Comparison of ENCODE assay signal across 1 cellular context in genomic region chr11:57345555-57346151, GRCh38.
TF ChIP-seq lines count a peak whose summit lies in the region.

No MANE protein-coding gene starts in this region.

TF ChIP-seq in HepG2, 621 proteins besides CTCF, POLR2A, EP300 and RAD21 (continued from another document):
- TF ChIP-seq, protein P1, sequence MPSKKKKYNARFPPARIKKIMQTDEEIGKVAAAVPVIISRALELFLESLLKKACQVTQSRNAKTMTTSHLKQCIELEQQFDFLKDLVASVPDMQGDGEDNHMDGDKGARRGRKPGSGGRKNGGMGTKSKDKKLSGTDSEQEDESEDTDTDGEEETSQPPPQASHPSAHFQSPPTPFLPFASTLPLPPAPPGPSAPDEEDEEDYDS (CRISPR knock-in tag; IDR thresholded peaks at IDR 0.05): no peak
- TF ChIP-seq ZNF782 (CRISPR knock-in tag; IDR thresholded peaks at IDR 0.05; ENCODE audit: borderline replicate concordance) (no peak), HNRNPK (IDR thresholded peaks at IDR 0.05; ENCODE audit: low read depth, low read length, poor library complexity, severe bottlenecking) (no peak), ZNF274 (CRISPR knock-in tag; IDR thresholded peaks at IDR 0.05) (no peak), MXI1 (IDR thresholded peaks at IDR 0.05; ENCODE audit: borderline replicate concordance, low read depth, low read length) (0 out of 3 replicates have a peak, but pooled peaks have one; percentile 18), ZFYVE20 (CRISPR knock-in tag; IDR thresholded peaks at IDR 0.05; ENCODE audit: borderline replicate concordance, low read depth) (no peak), ZNF12 (CRISPR knock-in tag; IDR thresholded peaks at IDR 0.05) (no peak), EEA1 (CRISPR knock-in tag; IDR thresholded peaks at IDR 0.05; ENCODE audit: borderline replicate concordance) (no peak), TCF12 (IDR thresholded peaks at IDR 0.05) (no peak), TCF12 (CRISPR knock-in tag; IDR thresholded peaks at IDR 0.05) (no peak), HES4 (CRISPR knock-in tag; IDR thresholded peaks at IDR 0.05; ENCODE audit: borderline replicate concordance) (no peak), ZNF615 (CRISPR knock-in tag; IDR thresholded peaks at IDR 0.05; ENCODE audit: borderline replicate concordance) (no peak), NCOA2 (CRISPR knock-in tag; IDR thresholded peaks at IDR 0.05) (no peak), TBX3 (IDR thresholded peaks at IDR 0.05; ENCODE audit: borderline replicate concordance) (no peak), YY1 (IDR thresholded peaks at IDR 0.05; ENCODE audit: insufficient read depth, insufficient replicate concordance, low read depth, low read length) (no peak), RNF2 (conservative IDR thresholded peaks at IDR 0.05; ENCODE audit: low read depth) (no peak), TEAD3 (CRISPR knock-in tag; optimal IDR thresholded peaks at IDR 0.05; ENCODE audit: borderline replicate concordance) (peak; percentile 26), NCOR1 (IDR thresholded peaks at IDR 0.05; ENCODE audit: borderline replicate concordance, low read length) (no peak), EHMT2 (IDR thresholded peaks at IDR 0.05; ENCODE audit: borderline replicate concordance, low read depth, low read length) (no peak), NR0B2 (CRISPR knock-in tag; IDR thresholded peaks at IDR 0.05) (no peak), ZNF768 (CRISPR knock-in tag; IDR thresholded peaks at IDR 0.05) (no peak), ZNF264 (CRISPR knock-in tag; IDR thresholded peaks at IDR 0.05) (no peak), ZBTB20 (CRISPR knock-in tag; IDR thresholded peaks at IDR 0.05; ENCODE audit: borderline replicate concordance, low read depth) (no peak), KDM6A (CRISPR knock-in tag; IDR thresholded peaks at IDR 0.05; ENCODE audit: low read depth) (no peak), THAP11 (CRISPR knock-in tag; IDR thresholded peaks at IDR 0.05) (peak; percentile 30; the same call in 1 of the 2 replicates), ZNF761 (CRISPR knock-in tag; conservative IDR thresholded peaks at IDR 0.05) (no peak), IRX3 (CRISPR knock-in tag; IDR thresholded peaks at IDR 0.05; ENCODE audit: borderline replicate concordance, low read depth) (no peak), HDAC6 (IDR thresholded peaks at IDR 0.05; ENCODE audit: low read depth, low read length) (no peak)
- TF ChIP-seq, protein P2, sequence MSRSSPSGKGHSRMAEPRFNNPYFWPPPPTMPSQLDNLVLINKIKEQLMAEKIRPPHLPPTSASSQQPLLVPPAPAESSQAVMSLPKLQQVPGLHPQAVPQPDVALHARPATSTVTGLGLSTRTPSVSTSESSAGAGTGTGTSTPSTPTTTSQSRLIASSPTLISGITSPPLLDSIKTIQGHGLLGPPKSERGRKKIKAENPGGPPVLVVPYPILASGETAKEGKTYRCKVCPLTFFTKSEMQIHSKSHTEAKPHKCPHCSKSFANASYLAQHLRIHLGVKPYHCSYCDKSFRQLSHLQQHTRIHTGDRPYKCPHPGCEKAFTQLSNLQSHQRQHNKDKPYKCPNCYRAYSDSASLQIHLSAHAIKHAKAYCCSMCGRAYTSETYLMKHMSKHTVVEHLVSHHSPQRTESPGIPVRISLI (CRISPR knock-in tag; IDR thresholded peaks at IDR 0.05; ENCODE audit: borderline replicate concordance): no peak
- TF ChIP-seq, protein P3, sequence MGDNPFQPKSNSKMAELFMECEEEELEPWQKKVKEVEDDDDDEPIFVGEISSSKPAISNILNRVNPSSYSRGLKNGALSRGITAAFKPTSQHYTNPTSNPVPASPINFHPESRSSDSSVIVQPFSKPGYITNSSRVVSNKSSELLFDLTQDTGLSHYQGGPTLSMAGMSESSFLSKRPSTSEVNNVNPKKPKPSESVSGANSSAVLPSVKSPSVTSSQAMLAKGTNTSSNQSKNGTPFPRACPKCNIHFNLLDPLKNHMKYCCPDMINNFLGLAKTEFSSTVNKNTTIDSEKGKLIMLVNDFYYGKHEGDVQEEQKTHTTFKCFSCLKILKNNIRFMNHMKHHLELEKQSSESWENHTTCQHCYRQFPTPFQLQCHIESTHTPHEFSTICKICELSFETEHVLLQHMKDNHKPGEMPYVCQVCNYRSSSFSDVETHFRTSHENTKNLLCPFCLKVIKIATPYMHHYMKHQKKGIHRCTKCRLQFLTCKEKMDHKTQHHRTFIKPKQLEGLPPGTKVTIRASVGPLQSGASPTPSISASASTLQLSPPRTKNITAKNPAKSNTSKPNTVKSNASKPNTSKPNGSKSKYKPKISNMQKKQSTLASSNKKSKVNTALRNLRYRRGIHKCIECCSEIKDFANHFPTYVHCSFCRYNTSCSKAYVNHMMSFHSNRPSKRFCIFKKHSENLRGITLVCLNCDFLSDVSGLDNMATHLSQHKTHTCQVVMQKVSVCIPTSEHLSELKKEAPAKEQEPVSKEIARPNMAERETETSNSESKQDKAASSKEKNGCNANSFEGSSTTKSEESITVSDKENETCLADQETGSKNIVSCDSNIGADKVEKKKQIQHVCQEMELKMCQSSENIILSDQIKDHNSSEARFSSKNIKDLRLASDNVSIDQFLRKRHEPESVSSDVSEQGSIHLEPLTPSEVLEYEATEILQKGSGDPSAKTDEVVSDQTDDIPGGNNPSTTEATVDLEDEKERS (CRISPR knock-in tag; IDR thresholded peaks at IDR 0.05): no peak
- TF ChIP-seq, protein P4, sequence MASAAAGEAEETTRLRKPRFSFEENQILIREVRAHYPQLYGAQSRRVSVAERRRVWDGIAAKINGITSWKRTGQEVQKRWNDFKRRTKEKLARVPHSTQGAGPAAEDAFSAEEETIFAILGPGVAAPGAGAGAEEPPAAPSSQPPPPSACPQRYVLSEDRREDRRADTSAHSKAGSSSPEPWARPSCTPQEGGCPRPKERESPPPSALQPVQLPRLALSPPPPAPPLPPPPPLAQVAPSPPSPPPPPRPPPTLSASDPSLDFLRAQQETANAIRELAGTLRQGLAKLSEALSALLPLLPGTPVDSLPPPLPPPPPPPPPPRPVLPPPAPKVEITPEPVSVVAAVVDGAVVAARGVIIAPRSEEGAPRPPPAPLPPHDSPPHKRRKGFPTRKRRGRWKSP (CRISPR knock-in tag; IDR thresholded peaks at IDR 0.05): no peak
- TF ChIP-seq, protein P5, sequence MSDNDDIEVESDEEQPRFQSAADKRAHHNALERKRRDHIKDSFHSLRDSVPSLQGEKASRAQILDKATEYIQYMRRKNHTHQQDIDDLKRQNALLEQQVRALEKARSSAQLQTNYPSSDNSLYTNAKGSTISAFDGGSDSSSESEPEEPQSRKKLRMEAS (IDR thresholded peaks at IDR 0.05): peak; percentile 77
- TF ChIP-seq, protein P6, sequence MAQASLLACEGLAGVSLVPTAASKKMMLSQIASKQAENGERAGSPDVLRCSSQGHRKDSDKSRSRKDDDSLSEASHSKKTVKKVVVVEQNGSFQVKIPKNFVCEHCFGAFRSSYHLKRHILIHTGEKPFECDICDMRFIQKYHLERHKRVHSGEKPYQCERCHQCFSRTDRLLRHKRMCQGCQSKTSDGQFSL (CRISPR knock-in tag; IDR thresholded peaks at IDR 0.05): peak; percentile 91
- TF ChIP-seq, protein P7, sequence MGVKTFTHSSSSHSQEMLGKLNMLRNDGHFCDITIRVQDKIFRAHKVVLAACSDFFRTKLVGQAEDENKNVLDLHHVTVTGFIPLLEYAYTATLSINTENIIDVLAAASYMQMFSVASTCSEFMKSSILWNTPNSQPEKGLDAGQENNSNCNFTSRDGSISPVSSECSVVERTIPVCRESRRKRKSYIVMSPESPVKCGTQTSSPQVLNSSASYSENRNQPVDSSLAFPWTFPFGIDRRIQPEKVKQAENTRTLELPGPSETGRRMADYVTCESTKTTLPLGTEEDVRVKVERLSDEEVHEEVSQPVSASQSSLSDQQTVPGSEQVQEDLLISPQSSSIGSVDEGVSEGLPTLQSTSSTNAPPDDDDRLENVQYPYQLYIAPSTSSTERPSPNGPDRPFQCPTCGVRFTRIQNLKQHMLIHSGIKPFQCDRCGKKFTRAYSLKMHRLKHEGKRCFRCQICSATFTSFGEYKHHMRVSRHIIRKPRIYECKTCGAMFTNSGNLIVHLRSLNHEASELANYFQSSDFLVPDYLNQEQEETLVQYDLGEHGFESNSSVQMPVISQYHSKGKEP (CRISPR knock-in tag; IDR thresholded peaks at IDR 0.05): no peak
- TF ChIP-seq, protein P8, sequence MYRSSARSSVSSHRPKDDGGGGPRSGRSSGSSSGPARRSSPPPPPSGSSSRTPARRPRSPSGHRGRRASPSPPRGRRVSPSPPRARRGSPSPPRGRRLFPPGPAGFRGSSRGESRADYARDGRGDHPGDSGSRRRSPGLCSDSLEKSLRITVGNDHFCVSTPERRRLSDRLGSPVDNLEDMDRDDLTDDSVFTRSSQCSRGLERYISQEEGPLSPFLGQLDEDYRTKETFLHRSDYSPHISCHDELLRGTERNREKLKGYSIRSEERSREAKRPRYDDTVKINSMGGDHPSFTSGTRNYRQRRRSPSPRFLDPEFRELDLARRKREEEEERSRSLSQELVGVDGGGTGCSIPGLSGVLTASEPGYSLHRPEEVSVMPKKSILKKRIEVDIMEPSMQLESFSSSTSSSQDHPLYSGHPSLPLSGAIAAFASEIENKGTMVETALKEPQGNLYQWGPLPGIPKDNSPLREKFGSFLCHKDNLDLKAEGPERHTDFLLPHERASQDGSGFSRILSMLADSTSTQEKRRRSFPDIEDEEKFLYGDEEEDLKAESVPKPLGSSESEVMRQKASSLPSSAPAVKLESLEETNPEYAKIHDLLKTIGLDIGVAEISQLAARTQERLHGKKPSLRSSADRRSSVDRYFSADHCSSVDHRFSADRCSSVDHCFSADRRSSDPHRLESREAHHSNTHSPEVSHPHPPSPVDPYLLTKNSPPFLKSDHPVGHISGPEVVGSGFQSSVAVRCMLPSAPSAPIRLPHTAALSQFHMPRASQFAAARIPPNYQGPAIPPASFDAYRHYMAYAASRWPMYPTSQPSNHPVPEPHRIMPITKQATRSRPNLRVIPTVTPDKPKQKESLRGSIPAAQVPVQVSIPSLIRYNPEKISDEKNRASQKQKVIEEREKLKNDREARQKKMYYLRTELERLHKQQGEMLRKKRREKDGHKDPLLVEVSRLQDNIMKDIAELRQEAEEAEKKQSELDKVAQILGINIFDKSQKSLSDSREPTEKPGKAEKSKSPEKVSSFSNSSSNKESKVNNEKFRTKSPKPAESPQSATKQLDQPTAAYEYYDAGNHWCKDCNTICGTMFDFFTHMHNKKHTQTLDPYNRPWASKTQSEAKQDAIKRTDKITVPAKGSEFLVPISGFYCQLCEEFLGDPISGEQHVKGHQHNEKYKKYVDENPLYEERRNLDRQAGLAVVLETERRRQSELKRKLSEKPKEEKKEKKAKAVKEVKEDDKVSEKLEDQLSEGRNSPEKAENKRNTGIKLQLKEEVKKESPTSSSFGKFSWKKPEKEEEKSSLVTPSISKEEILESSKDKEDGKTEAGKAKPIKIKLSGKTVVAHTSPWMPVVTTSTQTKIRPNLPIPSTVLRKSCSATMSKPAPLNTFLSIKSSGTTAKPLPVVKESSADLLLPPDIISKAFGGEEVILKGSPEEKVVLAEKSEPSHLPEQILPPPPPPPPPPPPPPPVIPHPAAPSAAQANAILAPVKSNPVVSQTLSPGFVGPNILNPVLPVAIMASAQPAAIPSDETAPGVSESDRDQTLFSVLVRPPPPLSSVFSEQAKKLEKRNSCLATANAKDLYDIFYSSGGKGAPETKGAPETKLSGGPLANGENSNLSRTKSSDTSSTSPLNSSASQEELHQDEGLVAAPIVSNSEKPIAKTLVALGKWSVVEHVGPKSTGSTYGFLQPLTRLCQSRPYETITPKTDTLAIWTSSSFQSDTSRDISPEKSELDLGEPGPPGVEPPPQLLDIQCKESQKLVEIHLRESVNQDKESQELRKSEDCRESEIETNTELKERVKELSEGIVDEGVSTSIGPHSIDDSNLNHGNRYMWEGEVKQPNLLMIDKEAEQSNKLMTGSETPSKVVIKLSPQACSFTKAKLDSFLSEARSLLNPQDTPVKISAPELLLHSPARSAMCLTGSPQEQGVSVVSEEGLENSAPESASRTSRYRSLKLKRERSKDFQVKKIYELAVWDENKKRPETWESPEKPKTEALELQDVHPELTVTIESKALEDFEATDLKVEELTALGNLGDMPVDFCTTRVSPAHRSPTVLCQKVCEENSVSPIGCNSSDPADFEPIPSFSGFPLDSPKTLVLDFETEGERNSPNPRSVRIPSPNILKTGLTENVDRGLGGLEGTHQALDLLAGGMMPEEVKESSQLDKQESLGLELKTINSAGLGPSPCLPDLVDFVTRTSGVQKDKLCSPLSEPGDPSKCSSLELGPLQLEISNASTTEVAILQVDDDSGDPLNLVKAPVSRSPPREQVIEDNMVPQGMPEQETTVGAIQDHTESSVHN (CRISPR knock-in tag; IDR thresholded peaks at IDR 0.05): no peak
